ENCODE assay signal across 8 cellular contexts in genomic region chr22:23772315-23773246, GRCh38. TPM values are rescaled to one million over a fixed set of nuclear protein-coding genes. Genes with fewer than 3 reads are reported as not detected.
DNase-seq lines count a peak whose midpoint lies in the region; ATAC-seq, FAIRE-seq and TF ChIP-seq lines count a peak whose summit lies in the region.

MMP11 (plus strand) TSS chr22:23772849; CDS start chr22:23772871, 22 bp downstream.

- FAIRE-seq in GM12891 (lab: Jason Lieb, UNC) = no peak

- TF ChIP-seq CTCF in foreskin fibroblast (IDR thresholded peaks at IDR 0.05; ENCODE audit: low read depth, low read length) = no peak
- TF ChIP-seq CTCF in omental fat pad (IDR thresholded peaks at IDR 0.05) = no peak

- no peak for TF ChIP-seq POLR2A in GM12891 (IDR thresholded peaks at IDR 0.05; ENCODE audit: low read depth, low read length)

- peak within 1 kb of the TSS; percentile 47 to 61 for H3K4me3 ChIP-seq in foreskin fibroblast (ENCODE audit: low read depth in 1 of 2, low read length in 2 of 2)

- DNase-seq in GM12891 (ENCODE audit: insufficient read length, low spot score) = peak; percentile 68
- DNase-seq in NCI-H69 (lab: John Stamatoyannopoulos, UW) = peak; percentile 85
- peak; percentile 30 for DNase-seq in activated T-helper 1 cell treated with Interleukin-2 at 50 U/mL for 16 hours (ENCODE audit: low read depth)
- DNase-seq in foreskin fibroblast = peak in 1 of 2 donors; percentile 73
- no peak for DNase-seq in omental fat pad (ENCODE audit: low spot score)
- no peak for DNase-seq in NCI-H1694 (lab: John Stamatoyannopoulos, UW)
- DNase-seq in DMS114 treated with DMSO at 0.1 percent for 48 hours (lab: John Stamatoyannopoulos, UW; ENCODE audit: unreplicated experiment) = no peak
- no peak for DNase-seq in epidermal melanocyte (ENCODE audit: insufficient read length, low spot score)

- ATAC-seq in omental fat pad (ENCODE audit: low FRiP score) = peak; percentile 58

TF ChIP-seq in GM12891, 5 proteins besides CTCF, POLR2A, EP300 and RAD21:
- TF ChIP-seq POLR2AphosphoS5 (IDR thresholded peaks at IDR 0.05; ENCODE audit: low read depth, low read length) (no peak), PAX5 (IDR thresholded peaks at IDR 0.05; ENCODE audit: insufficient read depth, low read length, severe bottlenecking) (no peak), POU2F2 (IDR thresholded peaks at IDR 0.05; ENCODE audit: low read depth, low read length) (no peak), SPI1 (IDR thresholded peaks at IDR 0.05; ENCODE audit: low read depth, low read length) (no peak)

RNA-seq across cellular contexts. Expression of gene MMP11, which starts in this region (rescaled TPM):
- polyA plus RNA-seq in GM12891 (2012; ENCODE audit: low read depth, missing spikeins) = 0.15 TPM
- total RNA-seq in omental fat pad = 1 to 10 TPM in 2 of 4 donors, under 1 TPM in 1, not detected in 1; 0.79 to 3.1 (median 2.1) TPM

Comparison
In these comparisons a context has a peak if more than half of its experiments do, and no peak if none do; other contexts are left out.
1. DNase-seq: peak in GM12891 (single experiment), NCI-H69 (single experiment) and activated T-helper 1 cell treated with Interleukin-2 at 50 U/mL for 16 hours (single experiment); none in omental fat pad (single experiment), NCI-H1694 (single experiment), DMS114 treated with DMSO at 0.1 percent for 48 hours (single experiment) and epidermal melanocyte (single experiment).